In genomic region chr11:67379061-67380058, GRCh38 we compare ENCODE assay signal across 1 cellular context.
TF ChIP-seq lines count a peak whose summit lies in the region.

No MANE protein-coding gene starts in this region.

TF ChIP-seq in endothelial cell of umbilical vein, 7 proteins besides CTCF, POLR2A, EP300 and RAD21:
- TF ChIP-seq POLR2AphosphoS5 (IDR thresholded peaks at IDR 0.05; ENCODE audit: insufficient read depth, low read depth, low read length), result no peak
- no peak for TF ChIP-seq FOS (IDR thresholded peaks at IDR 0.05; ENCODE audit: borderline replicate concordance, insufficient read depth, low read length)
- no peak for TF ChIP-seq JUN (IDR thresholded peaks at IDR 0.05; ENCODE audit: borderline replicate concordance, insufficient read depth, insufficient read length, low read depth)
- TF ChIP-seq MAX (IDR thresholded peaks at IDR 0.05; ENCODE audit: insufficient read depth, insufficient read length), result no peak
- TF ChIP-seq GATA2 (IDR thresholded peaks at IDR 0.05; ENCODE audit: insufficient read depth, insufficient read length, low read depth, low read length), result no peak
- TF ChIP-seq MYC (IDR thresholded peaks at IDR 0.05; ENCODE audit: low read depth, low read length), result no peak
- TF ChIP-seq EZH2 (IDR thresholded peaks at IDR 0.05; ENCODE audit: borderline replicate concordance, low read depth, low read length, severe bottlenecking), result no peak
